ENCODE assay signal across 11 cellular contexts in the genomic region with DNA sequence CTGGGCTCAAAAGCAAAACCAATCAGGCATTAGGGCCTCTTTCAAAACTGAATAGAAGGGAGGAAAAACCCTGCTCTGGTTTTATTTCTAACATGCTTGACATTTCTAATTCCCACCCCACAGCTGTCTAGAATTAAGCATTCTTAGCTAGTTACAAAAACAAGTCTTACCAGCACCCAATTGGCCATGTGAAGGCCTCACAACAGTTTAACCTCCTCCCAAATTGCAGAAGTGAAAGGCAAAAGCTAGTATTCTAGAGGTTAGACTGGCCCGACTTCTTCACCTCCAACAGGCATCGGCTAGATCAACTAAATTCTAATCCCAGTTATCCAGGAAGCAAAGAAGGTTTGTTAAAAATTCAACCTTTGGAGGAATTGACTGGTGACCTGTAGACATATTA. TPM values are rescaled to one million over a fixed set of nuclear protein-coding genes. Genes with fewer than 3 reads are reported as not detected.
DNase-seq lines count a peak whose midpoint lies in the region; ATAC-seq, FAIRE-seq and TF ChIP-seq lines count a peak whose summit lies in the region.
"Had no signal": no experiment of that assay in that cellular context is flagged by ENCODE, and none has a peak within 500 bp of the region (broad histone marks: within the 10 kb centered on the region; RNA-seq: fewer than 3 reads in every experiment).

No MANE protein-coding gene starts in this region.

- POLR2A ChIA-PET in CD8-positive, alpha-beta memory T cell (lab: Charles Lee): interaction anchor here (1.0 to 15.8 kb wide), 4 partner anchors 8 to 83 kb away, joined by 3 to 220 read pairs (median 6); a partner anchor contains a TSS
- POLR2A ChIA-PET in activated CD8-positive, alpha-beta T cell treated with anti-CD3 and anti-CD28 coated beads for 36 hours (lab: Charles Lee): interaction anchor here (1.0 to 24.1 kb wide), 3 partner anchors 9 to 36 kb away, joined by 3 to 331 read pairs (median 308); a partner anchor contains a TSS

- H3K27ac Mint-ChIP-seq in CD8-positive, alpha-beta memory T cell: peak overlapping the region in 6 of 8 donors; percentile 23 to 95 (median 46)
- peak overlapping the region; percentile 85 for H3K27ac Mint-ChIP-seq in activated CD8-positive, alpha-beta T cell treated with anti-CD3 and anti-CD28 coated beads for 36 hours
- H3K27ac Mint-ChIP-seq in natural killer cell: peak overlapping the region; percentile 45 to 67

- intact Hi-C loops in activated CD8-positive, alpha-beta T cell treated with anti-CD3 and anti-CD28 coated beads for 36 hours (cut with micrococcal nuclease): no loop called here
- intact Hi-C loops in natural killer cell (cut with micrococcal nuclease): loop anchor here (10.0 kb wide), 1 partner anchor 343 kb away; a partner anchor contains a TSS
- intact Hi-C loops in pancreas (cut with DNase I): no loop called here

- peak; percentile 51 for ATAC-seq in HG02642 (IDR thresholded peaks at IDR 0.05; ENCODE audit: poor library complexity, unreplicated experiment)
- ATAC-seq in activated CD8-positive, alpha-beta T cell treated with anti-CD3 and anti-CD28 coated beads for 36 hours: no peak
- ATAC-seq in natural killer cell: no peak
- ATAC-seq in pancreas: no peak
- ATAC-seq: Panc1 had no signal

- TF ChIP-seq CTCF in activated CD8-positive, alpha-beta T cell treated with anti-CD3 and anti-CD28 coated beads for 36 hours (IDR thresholded peaks at IDR 0.05): no peak
- no peak for TF ChIP-seq CTCF in natural killer cell (IDR thresholded peaks at IDR 0.05)
- no peak for TF ChIP-seq CTCF in pancreas (IDR thresholded peaks at IDR 0.05)

- peaks cover 99% of the 10 kb centered on the region for H3K4me1 ChIP-seq in CD8-positive, alpha-beta memory T cell (ENCODE audit: insufficient read depth, low read length)
- peaks cover 0 to 39% (median 21%) of the 10 kb centered on the region in 3 donors for H3K4me1 ChIP-seq in pancreas

- peaks cover 85 to 97% (median 93%) of the 10 kb centered on the region in 3 donors for H3K4me1 Mint-ChIP-seq in CD8-positive, alpha-beta memory T cell
- H3K4me1 Mint-ChIP-seq in activated CD8-positive, alpha-beta T cell treated with anti-CD3 and anti-CD28 coated beads for 36 hours (ENCODE audit: low read depth): peaks cover 94% of the 10 kb centered on the region
- peaks cover 81% of the 10 kb centered on the region in 2 donors for H3K4me1 Mint-ChIP-seq in natural killer cell

- peak overlapping the region in 3 of 7 donors; percentile 34 to 75 (median 42) for H3K4me3 Mint-ChIP-seq in CD8-positive, alpha-beta memory T cell
- peak overlapping the region; percentile 46 for H3K4me3 Mint-ChIP-seq in activated CD8-positive, alpha-beta T cell treated with anti-CD3 and anti-CD28 coated beads for 36 hours
- peak overlapping the region; percentile 49 for H3K4me3 Mint-ChIP-seq in natural killer cell

- no peaks in the 10 kb centered on the region for H3K9me3 ChIP-seq in CD8-positive, alpha-beta memory T cell (ENCODE audit: low read length)
- no peaks in the 10 kb centered on the region for H3K9me3 ChIP-seq in pancreas

- H3K4me3 ChIP-seq in CD8-positive, alpha-beta memory T cell (ENCODE audit: low read length): no peak overlapping the region
- H3K4me3 ChIP-seq in pancreas: no peak overlapping the region

- H3K9me3 Mint-ChIP-seq in CD8-positive, alpha-beta memory T cell: no peaks in the 10 kb centered on the region
- H3K9me3 Mint-ChIP-seq in activated CD8-positive, alpha-beta T cell treated with anti-CD3 and anti-CD28 coated beads for 36 hours: no peaks in the 10 kb centered on the region
- no peaks in the 10 kb centered on the region for H3K9me3 Mint-ChIP-seq in natural killer cell

- peaks cover 44 to 98% (median 63%) of the 10 kb centered on the region in 3 donors for H3K36me3 Mint-ChIP-seq in CD8-positive, alpha-beta memory T cell
- H3K36me3 Mint-ChIP-seq in activated CD8-positive, alpha-beta T cell treated with anti-CD3 and anti-CD28 coated beads for 36 hours (ENCODE audit: low read depth): peaks cover 96% of the 10 kb centered on the region
- H3K36me3 Mint-ChIP-seq in natural killer cell: peaks cover 62% of the 10 kb centered on the region

- CTCF ChIA-PET in CD8-positive, alpha-beta memory T cell (lab: Charles Lee): interaction anchor here (1.1 to 26.7 kb wide), 5 partner anchors 9 to 39 kb away, joined by 3 to 441 read pairs (median 5); a partner anchor contains a TSS
- CTCF ChIA-PET in activated CD8-positive, alpha-beta T cell treated with anti-CD3 and anti-CD28 coated beads for 36 hours (lab: Charles Lee): interaction anchor here (1.2 to 3.4 kb wide), 6 partner anchors 8 to 83 kb away, joined by 3 to 23 read pairs (median 6); a partner anchor contains a TSS

- no peak overlapping the region for H3K27ac ChIP-seq in CD8-positive, alpha-beta memory T cell (ENCODE audit: low read depth, low read length)
- H3K27ac ChIP-seq in pancreas: peak overlapping the region in 1 of 4 donors; percentile 24

- H3K27me3 ChIP-seq in CD8-positive, alpha-beta memory T cell (ENCODE audit: insufficient read depth, low read length, poor library complexity, severe bottlenecking): no peaks in the 10 kb centered on the region
- no peaks in the 10 kb centered on the region for H3K27me3 ChIP-seq in pancreas

- peaks cover 0 to 3% of the 10 kb centered on the region in 2 donors for H3K27me3 Mint-ChIP-seq in CD8-positive, alpha-beta memory T cell
- no peaks in the 10 kb centered on the region for H3K27me3 Mint-ChIP-seq in activated CD8-positive, alpha-beta T cell treated with anti-CD3 and anti-CD28 coated beads for 36 hours
- H3K27me3 Mint-ChIP-seq in natural killer cell (ENCODE audit: low read depth in 2 of 2): no peaks in the 10 kb centered on the region

- no peak for FAIRE-seq in pancreas (lab: Jason Lieb, UNC)

- peaks cover 98% of the 10 kb centered on the region for H3K36me3 ChIP-seq in CD8-positive, alpha-beta memory T cell (ENCODE audit: insufficient read depth, low read length)
- peaks cover 19 to 98% (median 77%) of the 10 kb centered on the region in 3 donors for H3K36me3 ChIP-seq in pancreas

- WGBS in pancreas, 2 donors: 83 to 88% methylated on average over 2 of the region's 2 CpGs

- DNase-seq in CD8-positive, alpha-beta memory T cell: no peak
- no peak for DNase-seq in activated CD8-positive, alpha-beta T cell treated with anti-CD3 and anti-CD28 coated beads for 36 hours
- DNase-seq in natural killer cell: no peak
- DNase-seq in SHP77 (lab: John Stamatoyannopoulos, UW): no peak
- DNase-seq in A172 (ENCODE audit: low spot score): no peak
- DNase-seq in pancreas: no peak
- DNase-seq: activated CD4-positive, CD25-positive, alpha-beta regulatory T cell; erythroblast; NCI-H2081 treated with DMSO at 0.1 percent for 48 hours had no signal

RNA-seq across cellular contexts. Expression of a gene that starts 6.5 kb away (rescaled TPM):
- total RNA-seq in CD8-positive, alpha-beta memory T cell: 100 to 1,000 TPM; 403 to 423 TPM
- polyA plus RNA-seq in CD8-positive, alpha-beta memory T cell: 176 TPM
- total RNA-seq in activated CD8-positive, alpha-beta T cell treated with anti-CD3 and anti-CD28 coated beads for 36 hours: 100 to 1,000 TPM; 325 to 342 TPM
- total RNA-seq in natural killer cell: 100 to 1,000 TPM; 841 to 864 (median 845) TPM
- 61.8 and 149 TPM in 2 replicates for total RNA-seq in A172 (2014; rRNA removed; shearing (Covaris generic))
- total RNA-seq in pancreas: 100 to 1,000 TPM in 5 of 6 donors, 10 to 100 TPM in 1; 99.8 to 153 (median 124) TPM
- polyA plus RNA-seq in pancreas: 100 to 1,000 TPM; 140 to 181 TPM

RNA-seq across cellular contexts. Expression of a gene that starts 12.1 kb away (rescaled TPM):
- total RNA-seq in CD8-positive, alpha-beta memory T cell: 1 to 10 TPM; 2.2 TPM
- 0.15 TPM for polyA plus RNA-seq in CD8-positive, alpha-beta memory T cell
- total RNA-seq in activated CD8-positive, alpha-beta T cell treated with anti-CD3 and anti-CD28 coated beads for 36 hours: 1 to 10 TPM; 1.2 to 3.3 TPM
- 1 to 10 TPM; 4.1 to 8.4 (median 6.1) TPM for total RNA-seq in natural killer cell
- 0.12 TPM in 1 of 2 replicates, not detected in the other for total RNA-seq in A172 (2014; rRNA removed; shearing (Covaris generic))
- under 1 TPM; 0.19 to 0.55 (median 0.42) TPM for total RNA-seq in pancreas
- polyA plus RNA-seq in pancreas: 1 to 10 TPM; 1.2 to 1.3 TPM

RNA-seq across cellular contexts. Expression of a gene that starts 27.9 kb away (rescaled TPM):
- total RNA-seq in CD8-positive, alpha-beta memory T cell: 10 to 100 TPM; 30.2 to 33.5 TPM
- polyA plus RNA-seq in CD8-positive, alpha-beta memory T cell: 145 TPM
- total RNA-seq in activated CD8-positive, alpha-beta T cell treated with anti-CD3 and anti-CD28 coated beads for 36 hours: 1 to 10 TPM; 7.8 to 8.2 TPM
- total RNA-seq in natural killer cell: 100 to 1,000 TPM; 371 to 417 (median 394) TPM
- total RNA-seq in A172 (2014; rRNA removed; shearing (Covaris generic)): 0.07 and 2.1 TPM in 2 replicates
- 1 to 10 TPM in 5 of 6 donors, under 1 TPM in 1; 0.91 to 2.8 (median 2.2) TPM for total RNA-seq in pancreas
- 10 to 100 TPM; 11.2 to 12.4 TPM for polyA plus RNA-seq in pancreas

RNA-seq across cellular contexts. Expression of a gene that starts 31.2 kb away (rescaled TPM):
- total RNA-seq in CD8-positive, alpha-beta memory T cell: 10 to 100 TPM; 54.8 to 55.3 TPM
- 39.0 TPM for polyA plus RNA-seq in CD8-positive, alpha-beta memory T cell
- 10 to 100 TPM; 56.4 to 58.0 TPM for total RNA-seq in activated CD8-positive, alpha-beta T cell treated with anti-CD3 and anti-CD28 coated beads for 36 hours
- total RNA-seq in natural killer cell (10 to 100 TPM; 38.3 to 40.6 (median 38.7) TPM), pancreas (1 to 10 TPM; 6.1 to 8.6 (median 7.0) TPM)
- total RNA-seq in A172 (2014; rRNA removed; shearing (Covaris generic)): 30.8 and 40.5 TPM in 2 replicates
- 10 to 100 TPM; 19.5 to 24.0 TPM for polyA plus RNA-seq in pancreas

RNA-seq across cellular contexts. Expression of a gene that starts 38.5 kb away (rescaled TPM):
- total RNA-seq in CD8-positive, alpha-beta memory T cell: 10 to 100 TPM; 45.8 to 47.7 TPM
- 45.0 TPM for polyA plus RNA-seq in CD8-positive, alpha-beta memory T cell
- total RNA-seq in activated CD8-positive, alpha-beta T cell treated with anti-CD3 and anti-CD28 coated beads for 36 hours: 10 to 100 TPM; 25.8 to 29.0 TPM
- total RNA-seq in natural killer cell: 10 to 100 TPM; 29.3 to 42.2 (median 32.2) TPM
- 14.3 and 15.0 TPM in 2 replicates for total RNA-seq in A172 (2014; rRNA removed; shearing (Covaris generic))
- total RNA-seq in pancreas: 10 to 100 TPM in 5 of 6 donors, 1 to 10 TPM in 1; 8.7 to 21.2 (median 12.6) TPM
- 10 to 100 TPM; 22.8 to 25.3 TPM for polyA plus RNA-seq in pancreas

Comparison
In these comparisons a context has a peak if more than half of its experiments do, and no peak if none do; other contexts are left out.
1. RNA of a gene that starts 27.9 kb away (total RNA-seq): 371 to 417 TPM in natural killer cell; 30.2 to 33.5 TPM in CD8-positive, alpha-beta memory T cell, 7.8 to 8.2 TPM in activated CD8-positive, alpha-beta T cell treated with anti-CD3 and anti-CD28 coated beads for 36 hours, 0.91 to 2.8 TPM in pancreas and 0.07 to 2.1 TPM in A172; every median in the first group is over 10 times any median in the second.
2. Peak in every context shown above with its lines, with median percentiles within 50 percentile points of each other: H3K27ac Mint-ChIP-seq.